Comparison of ENCODE assay signal across 7 cellular contexts in the genomic region with DNA sequence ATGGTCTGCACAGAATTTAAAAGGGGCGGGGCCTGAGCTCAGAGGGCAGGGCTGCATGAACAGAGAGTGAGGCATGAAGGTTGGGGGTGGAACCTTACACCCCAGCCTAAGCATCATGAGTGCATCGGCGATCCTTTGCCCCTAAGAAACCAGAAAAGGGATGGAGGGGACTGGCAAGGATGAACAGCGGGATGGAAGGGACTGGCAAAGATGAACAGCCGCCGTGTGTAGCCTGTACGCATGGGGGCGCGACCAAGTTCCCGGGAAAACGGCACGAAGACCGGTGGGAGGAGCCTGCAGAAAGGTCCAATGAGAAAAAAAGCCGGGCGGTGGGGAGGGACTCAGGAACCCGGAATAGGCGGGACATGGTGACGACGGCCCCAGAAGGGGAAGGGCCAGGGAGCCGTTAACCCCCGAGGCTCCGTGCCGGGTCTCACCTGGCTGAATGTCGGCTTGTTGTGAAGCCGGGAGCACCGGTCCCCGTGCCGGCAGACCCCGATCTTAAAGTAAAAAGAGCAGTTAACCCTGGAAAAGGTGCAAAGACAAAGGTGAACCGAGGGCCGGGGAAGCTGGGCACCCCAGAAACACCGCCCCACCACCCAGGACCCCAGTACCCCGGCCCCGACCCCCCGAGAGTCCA.
DNase-seq lines count a peak whose midpoint lies in the region; ATAC-seq and TF ChIP-seq lines count a peak whose summit lies in the region.

No MANE protein-coding gene starts in this region.

- ATAC-seq in GM18498 (IDR thresholded peaks at IDR 0.05; ENCODE audit: unreplicated experiment) (peak; percentile 37), HG03354 (IDR thresholded peaks at IDR 0.05; ENCODE audit: poor library complexity, severe bottlenecking, unreplicated experiment) (peak; percentile 40)

- DNase-seq in NCI-H524 treated with DMSO at 0.1 percent for 48 hours (lab: John Stamatoyannopoulos, UW) (peak; percentile 74), choroid plexus epithelial cell (ENCODE audit: low read depth) (peak; percentile 98)
- peak; percentile 95 for DNase-seq in activated CD4-positive, alpha-beta T cell treated with anti-CD3 and anti-CD28 coated beads for 4 hours
- DNase-seq in stimulated activated CD4-positive, alpha-beta T cell treated with anti-CD3 and anti-CD28 coated beads, Interleukin-1b, Interleukin-23, amount 100 ng/mL, for 24 hours (ENCODE audit: low read depth in 4 of 4, low spot score in 1 of 4), result peak; percentile 74 to 91 (median 86)

- H3K27me3 ChIP-seq in layer of hippocampus (ENCODE audit: control insufficient read depth, insufficient read depth, low read length), result no peaks in the 10 kb centered on the region

- TF ChIP-seq CTCF in choroid plexus epithelial cell (conservative IDR thresholded peaks at IDR 0.05; ENCODE audit: low read depth, low read length), result peak; percentile 61

- peak overlapping the region; percentile 99 for H3K27ac ChIP-seq in layer of hippocampus (ENCODE audit: low read depth, low read length)

- peak overlapping the region; percentile 88 for H3K4me3 ChIP-seq in choroid plexus epithelial cell (ENCODE audit: low read depth, low read length)

Comparison
In these comparisons a context has a peak if more than half of its experiments do, and no peak if none do; other contexts are left out.
1. Peak in every context shown above with its lines: DNase-seq, ATAC-seq, H3K4me3 ChIP-seq and H3K27ac ChIP-seq.